Comparison of ENCODE assay signal across 21 cellular contexts in the genomic region with DNA sequence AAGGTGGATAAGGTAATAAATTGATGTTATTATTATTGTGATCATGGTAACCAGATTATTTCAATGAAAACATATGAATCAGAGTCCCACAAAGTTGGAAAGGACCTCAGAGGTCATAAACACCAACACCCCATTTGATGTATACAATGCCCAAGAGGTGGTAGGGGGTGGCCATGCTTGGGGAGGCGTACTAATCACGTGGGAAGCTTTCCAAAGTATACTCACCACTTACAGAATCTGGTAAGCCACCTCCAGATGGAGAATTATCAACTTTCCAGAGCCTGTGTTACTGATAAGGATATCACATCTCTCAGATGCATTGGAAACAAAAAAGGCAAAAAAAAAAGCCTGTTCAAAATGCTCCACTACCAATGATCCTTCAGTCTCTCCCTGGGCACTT.
"Had no signal": no experiment of that assay in that cellular context is flagged by ENCODE, and none has a peak within 500 bp of the region (broad histone marks: within the 10 kb centered on the region; RNA-seq: fewer than 3 reads in every experiment).

No MANE protein-coding gene starts in this region.

- H3K9me3 Mint-ChIP-seq: activated naive CD8-positive, alpha-beta T cell treated with anti-CD3 and anti-CD28 coated beads for 36 hours; endodermal cell; natural killer cell treated with Interleukin-12 subunit alpha and Interleukin-12 subunit beta and Interleukin-15 and Interleukin-18, amount 100 ng/mL, for 72 hours; stimulated activated naive B cell treated with anti-CD40 and anti-IgM and Interleukin-4, amounts not matched to agents 10 μg/mL and 1 μg/mL and 100 μg/mL, for 72 hours had no signal

- H3K27ac Mint-ChIP-seq: activated naive CD8-positive, alpha-beta T cell treated with anti-CD3 and anti-CD28 coated beads for 36 hours; stimulated activated naive B cell treated with anti-CD40 and anti-IgM and Interleukin-4, amounts not matched to agents 10 μg/mL and 1 μg/mL and 100 μg/mL, for 72 hours had no signal

- DNase-seq: activated CD4-positive, alpha-beta T cell treated with anti-CD3 and anti-CD28 coated beads for 1 hour; activated CD4-positive, alpha-beta T cell treated with anti-CD3 and anti-CD28 coated beads, Interleukin-2, amount 50 U/mL, for 4 hours; activated naive CD4-positive, alpha-beta T cell; activated naive CD8-positive, alpha-beta T cell treated with anti-CD3 and anti-CD28 coated beads for 36 hours; body of pancreas; central memory CD4-positive, alpha-beta T cell; colonic mucosa; endodermal cell; hypothalamus; islet precursor cell; lower lobe of right lung; posterior cingulate gyrus; retina; stimulated activated naive B cell treated with anti-CD40 and anti-IgM and Interleukin-4, amounts not matched to agents 10 μg/mL and 1 μg/mL and 100 μg/mL, for 72 hours; substantia nigra; T1000 had no signal

- H3K27me3 Mint-ChIP-seq: activated naive CD8-positive, alpha-beta T cell treated with anti-CD3 and anti-CD28 coated beads for 36 hours; natural killer cell treated with Interleukin-12 subunit alpha and Interleukin-12 subunit beta and Interleukin-15 and Interleukin-18, amount 100 ng/mL, for 72 hours; stimulated activated naive B cell treated with anti-CD40 and anti-IgM and Interleukin-4, amounts not matched to agents 10 μg/mL and 1 μg/mL and 100 μg/mL, for 72 hours had no signal

- H3K4me3 ChIP-seq: body of pancreas, colonic mucosa, lower lobe of right lung, tibial nerve had no signal

- H3K9me3 ChIP-seq: body of pancreas, colonic mucosa, lower lobe of right lung, neutrophil, tibial nerve had no signal

- H3K27me3 ChIP-seq: body of pancreas, colonic mucosa, neutrophil, tibial nerve had no signal

- H3K4me3 Mint-ChIP-seq: activated naive CD8-positive, alpha-beta T cell treated with anti-CD3 and anti-CD28 coated beads for 36 hours; natural killer cell treated with Interleukin-12 subunit alpha and Interleukin-12 subunit beta and Interleukin-15 and Interleukin-18, amount 100 ng/mL, for 72 hours; stimulated activated naive B cell treated with anti-CD40 and anti-IgM and Interleukin-4, amounts not matched to agents 10 μg/mL and 1 μg/mL and 100 μg/mL, for 72 hours had no signal

- H3K4me1 ChIP-seq: colonic mucosa had no signal

- ATAC-seq: body of pancreas; lower lobe of right lung; natural killer cell treated with Interleukin-12 subunit alpha and Interleukin-12 subunit beta and Interleukin-15 and Interleukin-18, amount 100 ng/mL, for 72 hours; stimulated activated naive B cell treated with anti-CD40 and anti-IgM and Interleukin-4, amounts not matched to agents 10 μg/mL and 1 μg/mL and 100 μg/mL, for 72 hours had no signal

- H3K36me3 ChIP-seq: colonic mucosa, neutrophil had no signal

- H3K27ac ChIP-seq: body of pancreas, colonic mucosa, epithelial cell of prostate, lower lobe of right lung, neutrophil, tibial nerve, VCaP had no signal
